Comparison of ENCODE assay signal across 7 cellular contexts in the genomic region with DNA sequence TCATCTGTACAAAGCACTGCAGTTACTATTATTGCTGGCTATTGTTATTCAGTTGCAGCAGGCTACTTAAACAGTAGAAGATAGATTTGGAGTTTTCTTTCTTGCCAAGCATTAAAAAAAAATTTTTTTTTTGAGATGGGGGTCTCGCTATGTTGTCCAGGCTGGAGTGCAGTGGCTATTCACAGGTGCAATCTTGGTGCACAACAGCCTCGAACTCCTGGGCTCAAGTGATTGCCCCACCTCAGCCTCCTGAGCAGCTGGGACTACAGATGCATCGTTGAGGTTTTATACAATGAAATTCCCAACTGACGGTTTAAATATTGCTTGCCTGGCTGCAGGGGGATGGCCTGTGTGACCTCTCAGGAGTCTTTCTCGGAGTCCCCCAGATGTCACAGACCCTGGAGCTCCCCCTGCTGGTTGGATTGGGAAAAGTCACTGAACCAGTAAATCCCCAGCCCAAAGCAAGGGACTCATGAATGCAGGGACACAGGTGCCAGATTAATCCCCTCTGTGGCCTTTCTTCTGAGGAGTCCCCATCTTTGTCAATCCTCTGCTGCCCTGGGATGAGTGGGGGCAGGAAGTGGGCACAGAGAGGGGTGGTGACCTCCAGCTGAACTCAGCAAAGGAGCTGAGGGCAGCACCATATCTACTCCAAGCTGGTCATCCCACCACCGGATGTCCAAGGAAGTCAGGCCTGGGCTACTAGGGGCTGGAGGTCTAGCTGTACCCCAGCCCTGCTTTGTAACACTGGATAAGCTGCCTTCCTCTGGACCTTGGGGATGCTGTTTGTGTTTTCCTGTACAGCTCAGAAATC.
DNase-seq lines count a peak whose midpoint lies in the region; ATAC-seq, FAIRE-seq and TF ChIP-seq lines count a peak whose summit lies in the region.

No MANE protein-coding gene starts in this region.

- ATAC-seq in HepG2 (peak; percentile 75), GM21786 (IDR thresholded peaks at IDR 0.05; ENCODE audit: unreplicated experiment) (no peak)

- intact Hi-C loops in HepG2 (cut with micrococcal nuclease; ENCODE audit: unreplicated experiment) = loop anchor here (1.0 kb wide), 3 partner anchors 186 to 256 kb away; a partner anchor contains a TSS

- H3K4me3 ChIP-seq in coronary artery = no peak overlapping the region
- no peak overlapping the region for H3K4me3 ChIP-seq in HepG2 (replicated peaks in 1 of 3; ENCODE audit: insufficient read depth in 1 of 3, low read depth in 2 of 3, low read length in 3 of 3)

- no peak overlapping the region for H3K27ac ChIP-seq in coronary artery
- no peak overlapping the region for H3K27ac ChIP-seq in HepG2 (ENCODE audit: extremely low read length, insufficient read depth, low read length)

- TF ChIP-seq EP300 in HepG2 (IDR thresholded peaks at IDR 0.05; ENCODE audit: low read depth in 2 of 2, low read length in 2 of 2) (no peak), HepG2 (CRISPR knock-in tag; IDR thresholded peaks at IDR 0.05; ENCODE audit: borderline replicate concordance) (no peak)

- peak; percentile 32 for FAIRE-seq in HepG2 (lab: Jason Lieb, UNC)

- H3K4me1 Mint-ChIP-seq in activated CD4-positive, alpha-beta T cell treated with anti-CD3 and anti-CD28 coated beads, Interleukin-2, amount 10 ng/mL, durations not matched to agents 7 days and 5 days = no peaks in the 10 kb centered on the region

- no peaks in the 10 kb centered on the region for H4K20me1 ChIP-seq in HepG2 (ENCODE audit: insufficient read depth, low read length)

- 1% methylated on average over 5 of the region's 6 CpGs for WGBS in HepG2 (ENCODE audit: low lambda C conversion rate)

- TF ChIP-seq RAD21 in HepG2 (CRISPR knock-in tag; IDR thresholded peaks at IDR 0.05) = peak; percentile 70

- TF ChIP-seq POLR2A in HepG2 (IDR thresholded peaks at IDR 0.05; ENCODE audit: insufficient read depth in 1 of 2, low read depth in 2 of 2, low read length in 2 of 2) = no peak

- no peaks in the 10 kb centered on the region for H3K36me3 ChIP-seq in HepG2 (replicated peaks in 1 of 2; ENCODE audit: control insufficient read depth in 1 of 2, insufficient read depth in 2 of 2, low read length in 2 of 2)

- POLR2A ChIA-PET in activated CD4-positive, alpha-beta T cell treated with anti-CD3 and anti-CD28 coated beads, Interleukin-2, amount 10 ng/mL, durations not matched to agents 7 days and 5 days (lab: Charles Lee) = interaction anchor here (0.5 to 0.6 kb wide), 2 partner anchors 40 to 242 kb away, joined by 3 read pairs; no protein-coding TSS in a partner anchor
- POLR2A ChIA-PET in HepG2 (lab: Yijun Ruan, JAX) = interaction anchor here (1.0 kb wide), 1 partner anchor 236 kb away, joined by 3 read pairs; no protein-coding TSS in a partner anchor

- H3K36me3 Mint-ChIP-seq in activated CD4-positive, alpha-beta T cell treated with anti-CD3 and anti-CD28 coated beads, Interleukin-2, amount 10 ng/mL, durations not matched to agents 7 days and 5 days (ENCODE audit: low read depth) = no peaks in the 10 kb centered on the region

- H3K9me3 ChIP-seq in HepG2 (ENCODE audit: low read length) = no peaks in the 10 kb centered on the region

- no peaks in the 10 kb centered on the region for H3K9me3 Mint-ChIP-seq in activated CD4-positive, alpha-beta T cell treated with anti-CD3 and anti-CD28 coated beads, Interleukin-2, amount 10 ng/mL, durations not matched to agents 7 days and 5 days

- TF ChIP-seq CTCF in GM12873 (IDR thresholded peaks at IDR 0.05; ENCODE audit: insufficient read depth, low read depth, low read length, missing control alignments) (peak; percentile 85), coronary artery (IDR thresholded peaks at IDR 0.05) (peak; percentile 65), HepG2 (CRISPR knock-in tag; IDR thresholded peaks at IDR 0.05) (peak; percentile 82)

- H3K4me3 Mint-ChIP-seq in activated CD4-positive, alpha-beta T cell treated with anti-CD3 and anti-CD28 coated beads, Interleukin-2, amount 10 ng/mL, durations not matched to agents 7 days and 5 days = no peak overlapping the region

- H3K27me3 ChIP-seq in HepG2 (ENCODE audit: control insufficient read depth in 1 of 2, insufficient read depth in 2 of 2, low read length in 2 of 2) = peaks cover 3 to 27% of the 10 kb centered on the region in 2 experiments; a peak in 3 of 5 replicates

- CTCF ChIA-PET in activated CD4-positive, alpha-beta T cell treated with anti-CD3 and anti-CD28 coated beads, Interleukin-2, amount 10 ng/mL, durations not matched to agents 7 days and 5 days (lab: Charles Lee) = interaction anchor here (0.6 to 2.8 kb wide), 21 partner anchors 9 to 268 kb away, joined by 3 to 15 read pairs (median 3); no protein-coding TSS in a partner anchor
- CTCF ChIA-PET in HepG2 (lab: Yijun Ruan, JAX; ENCODE audit: low intra/inter-chr PET ratio, low total read pairs) = interaction anchor here (0.8 to 2.2 kb wide), 6 partner anchors 186 to 266 kb away, joined by 3 to 29 read pairs (median 6); a partner anchor contains a TSS

- DNase-seq in NCI-H1694 (lab: John Stamatoyannopoulos, UW) (peak; percentile 54), coronary artery (ENCODE audit: low spot score) (no peak), HepG2 (ENCODE audit: low spot score) (peak; percentile 53)
- DNase-seq in activated CD4-positive, alpha-beta T cell treated with anti-CD3 and anti-CD28 coated beads, Interleukin-2, amount 10 ng/mL, durations not matched to agents 7 days and 5 days = peak; percentile 84
- peak; percentile 62 to 72 (median 68) for DNase-seq in stimulated activated CD4-positive, alpha-beta T cell treated with anti-CD3 and anti-CD28 coated beads, TNF-alpha, amount 100 ng/mL, for 24 hours (ENCODE audit: low read depth in 3 of 3)

- no peak overlapping the region for H3K9ac ChIP-seq in HepG2 (ENCODE audit: insufficient read depth, low read depth, low read length)

- no peak overlapping the region for H2AFZ ChIP-seq in HepG2 (ENCODE audit: low read length)

- in situ Hi-C loops in HepG2 (cut with HindIII; ENCODE audit: extremely low pct_ligation_motif_present, low pct_unique_long_range_greater_than_20kb) = loop anchor here (5.0 to 10.0 kb wide), 2 partner anchors 185 to 253 kb away; a partner anchor contains a TSS

- H3K4me2 ChIP-seq in HepG2 (ENCODE audit: low read depth, low read length) = no peak overlapping the region

- H3K27ac Mint-ChIP-seq in activated CD4-positive, alpha-beta T cell treated with anti-CD3 and anti-CD28 coated beads, Interleukin-2, amount 10 ng/mL, durations not matched to agents 7 days and 5 days = no peak overlapping the region

- BruUV-seq in HepG2 (replicated peaks; lab: Mats Ljungman, UMichigan) = no TSS peak

- H3K79me2 ChIP-seq in HepG2 (ENCODE audit: insufficient read depth, low read length) = no peaks in the 10 kb centered on the region

- no peaks in the 10 kb centered on the region for H3K4me1 ChIP-seq in HepG2 (ENCODE audit: insufficient read depth, low read length)

- no peaks in the 10 kb centered on the region for H3K27me3 Mint-ChIP-seq in activated CD4-positive, alpha-beta T cell treated with anti-CD3 and anti-CD28 coated beads, Interleukin-2, amount 10 ng/mL, durations not matched to agents 7 days and 5 days

TF ChIP-seq in HepG2, 621 proteins besides CTCF, POLR2A, EP300 and RAD21:
- TF ChIP-seq ZNF121 (CRISPR knock-in tag; IDR thresholded peaks at IDR 0.05) (peak; percentile 60; the same call in 1 of the 2 replicates), SMC3 (IDR thresholded peaks at IDR 0.05; ENCODE audit: low read length) (peak; percentile 92), ZNF75D (CRISPR knock-in tag; IDR thresholded peaks at IDR 0.05; ENCODE audit: borderline replicate concordance) (no peak), ISL2 (CRISPR knock-in tag; IDR thresholded peaks at IDR 0.05) (no peak), ZNF10 (CRISPR knock-in tag; IDR thresholded peaks at IDR 0.05; ENCODE audit: borderline replicate concordance, low read depth) (no peak), XRCC5 (optimal IDR thresholded peaks at IDR 0.05; ENCODE audit: low read length) (peak; percentile 71), NFE2 (CRISPR knock-in tag; IDR thresholded peaks at IDR 0.05) (no peak), STAG1 (CRISPR knock-in tag; IDR thresholded peaks at IDR 0.05) (peak; percentile 75), ZNF672 (CRISPR knock-in tag; IDR thresholded peaks at IDR 0.05) (peak; percentile 98), ZNF607 (CRISPR knock-in tag; IDR thresholded peaks at IDR 0.05; ENCODE audit: borderline replicate concordance) (no peak), NR2F6 (IDR thresholded peaks at IDR 0.05) (peak; percentile 49), NR2F6 (CRISPR knock-in tag; IDR thresholded peaks at IDR 0.05) (no peak), SRF (IDR thresholded peaks at IDR 0.05; ENCODE audit: low read depth, low read length) (no peak)
- TF ChIP-seq, protein P1, sequence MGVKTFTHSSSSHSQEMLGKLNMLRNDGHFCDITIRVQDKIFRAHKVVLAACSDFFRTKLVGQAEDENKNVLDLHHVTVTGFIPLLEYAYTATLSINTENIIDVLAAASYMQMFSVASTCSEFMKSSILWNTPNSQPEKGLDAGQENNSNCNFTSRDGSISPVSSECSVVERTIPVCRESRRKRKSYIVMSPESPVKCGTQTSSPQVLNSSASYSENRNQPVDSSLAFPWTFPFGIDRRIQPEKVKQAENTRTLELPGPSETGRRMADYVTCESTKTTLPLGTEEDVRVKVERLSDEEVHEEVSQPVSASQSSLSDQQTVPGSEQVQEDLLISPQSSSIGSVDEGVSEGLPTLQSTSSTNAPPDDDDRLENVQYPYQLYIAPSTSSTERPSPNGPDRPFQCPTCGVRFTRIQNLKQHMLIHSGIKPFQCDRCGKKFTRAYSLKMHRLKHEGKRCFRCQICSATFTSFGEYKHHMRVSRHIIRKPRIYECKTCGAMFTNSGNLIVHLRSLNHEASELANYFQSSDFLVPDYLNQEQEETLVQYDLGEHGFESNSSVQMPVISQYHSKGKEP (CRISPR knock-in tag; IDR thresholded peaks at IDR 0.05) = no peak
- TF ChIP-seq, protein P2, sequence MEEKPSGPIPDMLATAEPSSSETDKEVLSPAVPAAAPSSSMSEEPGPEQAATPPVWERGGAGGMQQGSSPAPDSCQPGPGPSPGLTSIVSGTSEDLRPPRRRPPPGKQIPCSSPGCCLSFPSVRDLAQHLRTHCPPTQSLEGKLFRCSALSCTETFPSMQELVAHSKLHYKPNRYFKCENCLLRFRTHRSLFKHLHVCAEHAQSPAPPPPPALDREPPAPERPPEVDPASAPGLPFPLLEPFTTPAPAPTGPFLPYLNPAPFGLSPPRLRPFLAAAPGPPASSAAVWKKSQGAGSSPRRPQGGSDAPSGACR (CRISPR knock-in tag; IDR thresholded peaks at IDR 0.05) = no peak
TF ChIP-seq in HepG2: peak in this region for 6.
